In the genomic region with DNA sequence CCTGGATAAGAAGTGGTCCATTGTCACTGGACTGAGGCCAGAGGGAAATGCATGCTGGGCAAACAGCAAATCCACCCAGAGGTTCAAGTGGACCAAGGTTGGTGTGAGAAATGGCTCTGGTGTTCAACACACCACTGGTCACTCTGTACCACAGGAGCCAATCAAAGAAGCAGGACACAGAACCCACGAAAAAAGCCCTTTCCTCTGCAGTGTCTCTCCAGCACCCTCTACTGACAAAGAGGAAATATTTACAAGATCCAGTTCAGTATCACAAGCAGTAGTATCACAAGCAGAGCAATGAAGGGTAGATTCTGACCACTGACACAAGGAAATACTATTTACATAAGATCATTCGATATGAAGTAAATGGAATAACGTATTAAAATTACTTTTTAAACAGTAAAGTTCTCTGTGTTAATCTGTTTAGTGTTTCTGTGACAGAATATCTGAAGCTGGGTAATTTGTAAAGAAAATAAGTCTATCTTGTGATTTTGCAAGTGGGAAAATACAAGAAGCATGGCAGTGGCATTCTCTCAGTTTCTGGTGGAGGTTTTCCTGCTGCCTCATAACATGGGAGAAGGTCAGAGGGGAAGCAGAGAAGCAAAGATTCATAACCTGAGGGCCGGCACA, we compare ENCODE assay signal across 8 cellular contexts.
A peak's percentile ranks its signal among the peaks of the same experiment; 100 is the strongest.
DNase-seq lines count a peak whose midpoint lies in the region; ATAC-seq and TF ChIP-seq lines count a peak whose summit lies in the region.

No MANE protein-coding gene starts in this region.

- H3K36me3 ChIP-seq in kidney epithelial cell (ENCODE audit: control insufficient read depth, insufficient read depth, low read length), result no peaks in the 10 kb centered on the region

- no peak overlapping the region for H3K4me3 ChIP-seq in kidney epithelial cell (ENCODE audit: low read depth, low read length)

- H3K27me3 ChIP-seq in kidney epithelial cell (ENCODE audit: control insufficient read depth, insufficient read depth, low read length), result no peaks in the 10 kb centered on the region

- TF ChIP-seq CTCF in kidney epithelial cell (IDR thresholded peaks at IDR 0.05; ENCODE audit: insufficient read depth, low read length, poor library complexity, severe bottlenecking), result peak; percentile 63

- DNase-seq in NCI-H1417 (lab: John Stamatoyannopoulos, UW) (peak; percentile 2 to 58 (median 3)), NCI-H1417 treated with DMSO at 0.1 percent for 48 hours (lab: John Stamatoyannopoulos, UW) (no peak), HK-2 (ENCODE audit: unreplicated experiment) (peak; percentile 6), SHP77 treated with DMSO at 0.1 percent for 48 hours (lab: John Stamatoyannopoulos, UW) (peak; percentile 57), kidney epithelial cell (ENCODE audit: low read depth) (no peak), DMS79 treated with DMSO at 0.1 percent for 48 hours (lab: John Stamatoyannopoulos, UW) (no peak), NCI-H187 treated with DMSO at 0.1 percent for 48 hours (lab: John Stamatoyannopoulos, UW) (no peak)

- ATAC-seq in GM21576 (IDR thresholded peaks at IDR 0.05; ENCODE audit: unreplicated experiment), result peak; percentile 47

Comparison
In these comparisons a context has a peak if more than half of its experiments do, and no peak if none do; other contexts are left out.
1. DNase-seq: peak in NCI-H1417 (3 of 3), HK-2 (single experiment) and SHP77 treated with DMSO at 0.1 percent for 48 hours (single experiment); none in NCI-H1417 treated with DMSO at 0.1 percent for 48 hours (single experiment), kidney epithelial cell (single experiment), DMS79 treated with DMSO at 0.1 percent for 48 hours (single experiment) and NCI-H187 treated with DMSO at 0.1 percent for 48 hours (single experiment).